Comparison of ENCODE assay signal across 9 cellular contexts in the genomic region with DNA sequence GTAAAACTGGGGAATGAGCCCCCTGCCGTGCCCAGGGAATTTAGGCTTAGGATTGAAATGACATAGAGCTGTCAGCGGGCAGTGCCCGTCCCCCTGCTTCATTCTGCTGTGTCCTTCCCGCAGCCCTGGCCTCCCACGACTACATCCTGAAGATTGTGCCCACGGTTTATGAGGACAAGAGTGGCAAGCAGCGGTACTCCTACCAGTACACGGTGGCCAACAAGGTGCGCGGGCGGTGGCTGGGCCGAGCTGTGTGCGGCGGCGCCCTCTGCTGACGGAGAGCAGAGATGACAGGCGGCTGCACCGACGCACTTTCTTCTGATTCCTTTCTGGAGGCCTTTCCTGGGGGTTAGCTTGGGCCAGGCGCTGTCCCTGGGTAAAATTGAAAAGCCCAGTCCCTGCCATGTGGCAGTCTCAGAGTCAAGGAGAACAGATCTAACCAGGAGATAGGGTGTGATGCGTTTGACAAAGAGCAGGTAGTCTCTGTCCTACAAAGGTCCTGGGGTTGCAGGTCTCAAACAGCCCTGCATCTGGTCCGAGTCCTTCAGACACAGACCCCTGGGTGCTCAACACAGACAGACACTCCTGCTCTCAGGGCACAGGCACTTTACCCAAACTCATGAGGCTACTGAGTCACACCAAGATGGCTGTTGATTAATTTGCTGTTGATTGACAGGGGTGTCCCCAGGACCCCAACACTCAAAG. TPM values are rescaled to one million over a fixed set of nuclear protein-coding genes. Genes with fewer than 3 reads are reported as not detected.
DNase-seq lines count a peak whose midpoint lies in the region; ATAC-seq, FAIRE-seq and TF ChIP-seq lines count a peak whose summit lies in the region.
"Had no signal": no experiment of that assay in that cellular context is flagged by ENCODE, and none has a peak within 500 bp of the region (broad histone marks: within the 10 kb centered on the region; RNA-seq: fewer than 3 reads in every experiment).

No MANE protein-coding gene starts in this region.

- BruUV-seq in endothelial cell of umbilical vein (replicated peaks; lab: Mats Ljungman, UMichigan): no TSS peak

- H3K4me2 ChIP-seq in endothelial cell of umbilical vein (ENCODE audit: insufficient read depth, low read length): no peak overlapping the region

- intact Hi-C loops in endothelial cell of umbilical vein (cut with micrococcal nuclease): loop anchor here (1.0 kb wide), 4 partner anchors 23 to 216 kb away; no protein-coding TSS in a partner anchor

- H3K36me3 ChIP-seq in endothelial cell of umbilical vein (ENCODE audit: control insufficient read depth in 2 of 2, extremely low read depth in 1 of 2, insufficient read depth in 2 of 2, low read length in 2 of 2) (peaks cover 0 to 7% of the 10 kb centered on the region in 2 experiments), muscle layer of colon (ENCODE audit: insufficient read depth, low read length) (peaks cover 49% of the 10 kb centered on the region)

- FAIRE-seq in endothelial cell of umbilical vein (lab: Jason Lieb, UNC): peak; percentile 89
- FAIRE-seq: A204.1 had no signal

- H3K9me3 ChIP-seq in endothelial cell of umbilical vein (replicated peaks; ENCODE audit: control insufficient read depth, insufficient read depth, low read length) (no peaks in the 10 kb centered on the region), muscle layer of colon (ENCODE audit: low read length) (no peaks in the 10 kb centered on the region)

- H2AFZ ChIP-seq in endothelial cell of umbilical vein (ENCODE audit: low read depth, low read length): no peak overlapping the region

- H3K9ac ChIP-seq in endothelial cell of umbilical vein (replicated peaks; ENCODE audit: extremely low read depth, insufficient read depth, low read length) (no peak overlapping the region), muscle layer of colon (ENCODE audit: low read length) (no peak overlapping the region)

- ATAC-seq in HG02885 (IDR thresholded peaks at IDR 0.05; ENCODE audit: poor library complexity, unreplicated experiment): peak; percentile 69

- DNase-seq in DMS153 treated with DMSO at 0.1 percent for 48 hours (lab: John Stamatoyannopoulos, UW; ENCODE audit: unreplicated experiment) (peak; percentile 4), DMS153 (lab: John Stamatoyannopoulos, UW) (no peak), NCI-H774 (lab: John Stamatoyannopoulos, UW) (peak; percentile 19), endothelial cell of umbilical vein (ENCODE audit: low read depth, low spot score) (peak; percentile 65)
- DNase-seq in activated CD8-positive, alpha-beta memory T cell treated with anti-CD3 and anti-CD28 coated beads, Interleukin-2, amount 50 U/mL, for 1 hour (ENCODE audit: extremely low read depth): peak; percentile 42
- peak; percentile 83 for DNase-seq in stimulated activated CD8-positive, alpha-beta memory T cell treated with anti-CD3 and anti-CD28 coated beads, Interleukin-4, amount 100 ng/mL, for 48 hours

- H3K27me3 ChIP-seq in endothelial cell of umbilical vein (ENCODE audit: control insufficient read depth in 2 of 2, insufficient read depth in 2 of 2, low read length in 2 of 2) (no peaks in the 10 kb centered on the region), muscle layer of colon (ENCODE audit: control insufficient read depth in 1 of 2, insufficient read depth in 2 of 2, low read length in 2 of 2) (no peaks in the 10 kb centered on the region)

- peak; percentile 96 to 97 for TF ChIP-seq CTCF in endothelial cell of umbilical vein (IDR thresholded peaks at IDR 0.05; ENCODE audit: extremely low read depth in 1 of 2, insufficient read depth in 1 of 2, low read depth in 1 of 2, low read length in 2 of 2)

- no peaks in the 10 kb centered on the region for H4K20me1 ChIP-seq in endothelial cell of umbilical vein (replicated peaks; ENCODE audit: control insufficient read depth, extremely low read depth, insufficient read depth, low read length)

- H3K27ac ChIP-seq in endothelial cell of umbilical vein (ENCODE audit: insufficient read depth, low read depth, low read length) (peak overlapping the region; percentile 74), muscle layer of colon (ENCODE audit: low read depth, low read length) (peak overlapping the region; percentile 61)

- dilution Hi-C loops in endothelial cell of umbilical vein (cut with MboI; ENCODE audit: extremely low pct_ligation_motif_present, low sequenced_read_pairs): no loop called here

- no peaks in the 10 kb centered on the region for H3K9me1 ChIP-seq in endothelial cell of umbilical vein (replicated peaks; ENCODE audit: control insufficient read depth, extremely low read depth, insufficient read depth, low read length)

- peaks cover 31% of the 10 kb centered on the region for H3K4me1 ChIP-seq in endothelial cell of umbilical vein (ENCODE audit: control insufficient read depth, extremely low read depth, insufficient read depth, low read length)
- peaks cover 4% of the 10 kb centered on the region for H3K4me1 ChIP-seq in muscle layer of colon (ENCODE audit: insufficient read depth, low read length)

- POLR2A ChIA-PET in endothelial cell of umbilical vein (lab: Charles Lee): interaction anchor here (2.3 to 2.9 kb wide), 2 partner anchors 162 to 218 kb away, joined by 7 to 21 read pairs; a partner anchor contains a TSS

- no peak for TF ChIP-seq POLR2A in endothelial cell of umbilical vein (IDR thresholded peaks at IDR 0.05; ENCODE audit: low read depth, low read length)

- H3K4me3 ChIP-seq in endothelial cell of umbilical vein (replicated peaks in 1 of 3; ENCODE audit: insufficient read depth in 1 of 3, low read depth in 1 of 3, low read length in 3 of 3) (no peak overlapping the region), muscle layer of colon (ENCODE audit: low read depth in 1 of 2, low read length in 2 of 2) (no peak overlapping the region)

- no peaks in the 10 kb centered on the region for H3K79me2 ChIP-seq in endothelial cell of umbilical vein (ENCODE audit: control insufficient read depth, insufficient read depth, low read length)

- CTCF ChIA-PET in endothelial cell of umbilical vein (lab: Charles Lee): interaction anchor here (0.6 to 13.5 kb wide), 33 partner anchors 8 to 232 kb away, joined by 3 to 413 read pairs (median 8); a partner anchor contains a TSS

TF ChIP-seq in endothelial cell of umbilical vein, 7 proteins besides CTCF, POLR2A, EP300 and RAD21:
- TF ChIP-seq POLR2AphosphoS5 (IDR thresholded peaks at IDR 0.05; ENCODE audit: insufficient read depth, low read depth, low read length) (peak; percentile 47), JUN (IDR thresholded peaks at IDR 0.05; ENCODE audit: borderline replicate concordance, insufficient read depth, insufficient read length, low read depth) (no peak)

RNA-seq across cellular contexts. Expression of a gene that starts 26.8 kb away (rescaled TPM):
- total RNA-seq in endothelial cell of umbilical vein: 57.4 and 62.9 TPM in 2 replicates
- 63.5 and 78.3 TPM in 2 replicates for polyA plus RNA-seq in endothelial cell of umbilical vein
- 120 and 121 TPM in 2 replicates for polyA plus RNA-seq in endothelial cell of umbilical vein (2011; cell fraction: cytosol; rRNA removed)
- polyA plus RNA-seq in endothelial cell of umbilical vein (2011; cell fraction: nucleus; rRNA removed): 37.8 and 41.6 TPM in 2 replicates
- polyA plus RNA-seq in endothelial cell of umbilical vein (2012): 66.0 and 106 TPM in 2 replicates
- 36.3 and 41.4 TPM in 2 replicates for polyA minus RNA-seq in endothelial cell of umbilical vein
- polyA minus RNA-seq in endothelial cell of umbilical vein (2011; cell fraction: cytosol; rRNA and poly(A)+ RNA removed): 36.6 TPM
- 5.0 and 5.1 TPM in 2 replicates for polyA minus RNA-seq in endothelial cell of umbilical vein (2011; cell fraction: nucleus; rRNA and poly(A)+ RNA removed)

RNA-seq across cellular contexts. Expression of a gene that starts 51.1 kb away (rescaled TPM):
- 217 and 222 TPM in 2 replicates for total RNA-seq in endothelial cell of umbilical vein
- 276 and 278 TPM in 2 replicates for polyA plus RNA-seq in endothelial cell of umbilical vein
- polyA plus RNA-seq in endothelial cell of umbilical vein (2011; cell fraction: cytosol; rRNA removed): 260 and 263 TPM in 2 replicates
- 72.0 and 81.7 TPM in 2 replicates for polyA plus RNA-seq in endothelial cell of umbilical vein (2011; cell fraction: nucleus; rRNA removed)
- 395 and 462 TPM in 2 replicates for polyA plus RNA-seq in endothelial cell of umbilical vein (2012)
- 420 and 442 TPM in 2 replicates for polyA minus RNA-seq in endothelial cell of umbilical vein
- 38.9 TPM for polyA minus RNA-seq in endothelial cell of umbilical vein (2011; cell fraction: cytosol; rRNA and poly(A)+ RNA removed)
- polyA minus RNA-seq in endothelial cell of umbilical vein (2011; cell fraction: nucleus; rRNA and poly(A)+ RNA removed): 40.5 and 54.7 TPM in 2 replicates
